Comparison of ENCODE assay signal across 11 cellular contexts in genomic region chr10:6083523-6084475, GRCh38. TPM values are rescaled to one million over a fixed set of nuclear protein-coding genes. Genes with fewer than 3 reads are reported as not detected.
DNase-seq lines count a peak whose midpoint lies in the region; ATAC-seq and TF ChIP-seq lines count a peak whose summit lies in the region.
"Had no signal": no experiment of that assay in that cellular context is flagged by ENCODE, and none has a peak within 500 bp of the region (broad histone marks: within the 10 kb centered on the region; RNA-seq: fewer than 3 reads in every experiment).

No MANE protein-coding gene starts in this region.

- no peak for ATAC-seq in GM18868 (IDR thresholded peaks at IDR 0.05; ENCODE audit: unreplicated experiment)
- ATAC-seq in GM18505 (IDR thresholded peaks at IDR 0.05; ENCODE audit: unreplicated experiment) = no peak

- peaks cover 23 to 36% (median 29%) of the 10 kb centered on the region in 3 donors for H3K4me1 Mint-ChIP-seq in IgD-negative memory B cell

- peaks cover 1% of the 10 kb centered on the region for H3K36me3 Mint-ChIP-seq in IgD-negative memory B cell

- peak; percentile 49 to 51 for DNase-seq in activated CD4-positive, alpha-beta T cell treated with anti-CD3 and anti-CD28 coated beads, Interleukin-2, amount 50 U/mL, for 4 hours
- DNase-seq in dermis microvascular lymphatic vessel endothelial cell (ENCODE audit: low read depth in 2 of 2) (peak; percentile 75 to 92), DMS79 treated with DMSO at 0.1 percent for 48 hours (lab: John Stamatoyannopoulos, UW) (no peak), Kasumi-1 (lab: John Stamatoyannopoulos, UW) (no peak)
- peak; percentile 57 to 60 for DNase-seq in stimulated activated CD4-positive, alpha-beta T cell treated with anti-CD3 and anti-CD28 coated beads, Interleukin-2, amount 100 ng/mL, for 48 hours
- DNase-seq: MM.1S, Peyer's patch had no signal

- H3K27ac Mint-ChIP-seq in IgD-negative memory B cell = peak overlapping the region in 2 of 3 donors; percentile 39 to 82

- peaks cover 5% of the 10 kb centered on the region for H3K27me3 Mint-ChIP-seq in IgD-negative memory B cell

- H3K9me3 Mint-ChIP-seq in IgD-negative memory B cell = no peaks in the 10 kb centered on the region

- H3K4me3 Mint-ChIP-seq in IgD-negative memory B cell = peak overlapping the region in 1 of 4 donors; percentile 59

- TF ChIP-seq POLR2A in GM18505 (IDR thresholded peaks at IDR 0.05; ENCODE audit: borderline replicate concordance, extremely low read depth, insufficient read depth, insufficient read length) = no peak

RNA-seq across cellular contexts. Expression of gene RBM17, which starts 5.0 kb away (rescaled TPM):
- polyA plus RNA-seq in IgD-negative memory B cell = 118 TPM
- total RNA-seq in dermis microvascular lymphatic vessel endothelial cell = 25.9 and 29.5 TPM in 2 replicates

RNA-seq across cellular contexts. Expression of gene IL2RA, which starts 21.6 kb away (rescaled TPM):
- 27.2 TPM for polyA plus RNA-seq in IgD-negative memory B cell
- not detected in 2 replicates for total RNA-seq in dermis microvascular lymphatic vessel endothelial cell
- total RNA-seq: glomerular endothelial cell had no signal

Comparison
In these comparisons a context has a peak if more than half of its experiments do, and no peak if none do; other contexts are left out.
1. DNase-seq: peak in activated CD4-positive, alpha-beta T cell treated with anti-CD3 and anti-CD28 coated beads, Interleukin-2, amount 50 U/mL, for 4 hours (2 of 2), dermis microvascular lymphatic vessel endothelial cell (2 of 2) and stimulated activated CD4-positive, alpha-beta T cell treated with anti-CD3 and anti-CD28 coated beads, Interleukin-2, amount 100 ng/mL, for 48 hours (2 of 2); none in DMS79 treated with DMSO at 0.1 percent for 48 hours (single experiment) and Kasumi-1 (0 of 2).